22 cellular contexts compared by ENCODE assay signal in the genomic region with DNA sequence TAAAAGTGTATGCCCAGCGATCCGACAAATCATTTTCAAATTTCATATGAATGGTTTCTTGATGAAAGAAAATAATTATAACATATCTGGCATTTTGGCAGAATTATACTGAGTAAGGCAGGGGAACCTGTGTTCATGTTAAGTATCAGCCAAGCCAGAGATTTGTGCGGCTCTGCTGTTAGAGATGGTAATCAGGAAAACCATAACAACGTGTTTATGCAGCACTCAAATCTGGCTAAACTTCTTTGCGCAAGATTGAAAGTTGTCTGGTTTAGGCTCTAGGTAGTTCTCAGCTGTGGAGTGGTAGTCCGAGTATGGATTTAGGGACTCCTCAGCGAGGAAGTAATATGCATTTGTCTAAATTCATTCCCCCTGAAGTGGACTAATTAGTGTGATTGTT. TPM values are rescaled to one million over a fixed set of nuclear protein-coding genes. Genes with fewer than 3 reads are reported as not detected.
"Had no signal": no experiment of that assay in that cellular context is flagged by ENCODE, and none has a peak within 500 bp of the region (broad histone marks: within the 10 kb centered on the region; RNA-seq: fewer than 3 reads in every experiment).

No MANE protein-coding gene starts in this region.

- H3K36me3 ChIP-seq: SJSA1 had no signal

- H3K27ac ChIP-seq: SJSA1, SK-N-MC had no signal

- H3K4me1 ChIP-seq: SJSA1 had no signal

- DNase-seq: IMR-90, Karpas-422, KG1, MM.1S, NCI-H1092 treated with DMSO at 0.1 percent for 48 hours, NCI-H1436, NCI-H187, NCI-H2029, NCI-H2081 treated with DMSO at 0.1 percent for 48 hours, NCI-H2171, NCI-H226, NCI-H446, NCI-H510A, NCI-H524 treated with DMSO at 0.1 percent for 48 hours, NCI-H69, NCI-H774, Right ventricle myocardium superior, RPMI8226, SIG-M5 had no signal

- H3K4me3 ChIP-seq: SJSA1, SK-N-MC had no signal

- ATAC-seq: HepG2 had no signal

- H3K9me3 ChIP-seq: SJSA1 had no signal

RNA-seq across cellular contexts. Expression of a gene that starts 8.9 kb away (rescaled TPM):
- total RNA-seq: HepG2 had no signal
